ENCODE assay signal across 11 cellular contexts in genomic region chr7:105664816-105665525, GRCh38.
A peak's percentile ranks its signal among the peaks of the same experiment; 100 is the strongest.
DNase-seq lines count a peak whose midpoint lies in the region; ATAC-seq, FAIRE-seq and TF ChIP-seq lines count a peak whose summit lies in the region.
"Had no signal": no experiment of that assay in that cellular context is flagged by ENCODE, and none has a peak within 500 bp of the region (broad histone marks: within the 10 kb centered on the region; RNA-seq: fewer than 3 reads in every experiment).

No MANE protein-coding gene starts in this region.

- H2BK120ac ChIP-seq in trophoblast cell (ENCODE audit: insufficient read depth, low read length, poor library complexity): no peak overlapping the region

- no peak overlapping the region for H3K9ac ChIP-seq in HCT116 (ENCODE audit: low read length)
- no peak overlapping the region for H3K9ac ChIP-seq in trophoblast cell (ENCODE audit: low read length)

- intact Hi-C loops in HCT116 (cut with micrococcal nuclease): no loop called here

- H3K79me1 ChIP-seq in trophoblast cell (ENCODE audit: low read length): no peaks in the 10 kb centered on the region

- CTCF ChIA-PET in A549 (lab: Yijun Ruan, JAX) (interaction anchor here (1.8 to 4.7 kb wide), 3 partner anchors 8 to 378 kb away, joined by 5 to 31 read pairs (median 13); no protein-coding TSS in a partner anchor), HCT116 (lab: Charles Lee) (interaction anchor here (1.6 kb wide), 1 partner anchor 8 kb away, joined by 3 read pairs; no protein-coding TSS in a partner anchor)

- RAD21 ChIA-PET in HCT116 (lab: Charles Lee; ENCODE audit: low non-redundant PET in 1 of 2, low total read pairs in 2 of 2, uncharacterized antibody in 2 of 2, unreplicated experiment in 2 of 2): interaction anchor here in 1 of 2 experiments (0.5 kb wide), 1 partner anchor 83 kb away, joined by 3 read pairs; no protein-coding TSS in a partner anchor

- H3K27ac ChIP-seq in A549 (no peak overlapping the region), HCT116 (ENCODE audit: low read depth, low read length) (no peak overlapping the region), trophoblast cell (ENCODE audit: low read depth, low read length) (no peak overlapping the region)
- H3K27ac ChIP-seq: heart left ventricle had no signal

- H3K36me3 ChIP-seq in HCT116 (ENCODE audit: control insufficient read depth in 1 of 2, insufficient read depth in 2 of 2, low read length in 2 of 2) (no peaks in the 10 kb centered on the region; a peak in 1 of 4 replicates), trophoblast cell (ENCODE audit: control insufficient read depth in 1 of 2, insufficient read depth in 2 of 2, low read length in 2 of 2) (no peaks in the 10 kb centered on the region)

- H3K18ac ChIP-seq in trophoblast cell (ENCODE audit: low read length): no peak overlapping the region

- H3K79me2 ChIP-seq in HCT116 (ENCODE audit: insufficient read depth, low read length) (no peaks in the 10 kb centered on the region), trophoblast cell (ENCODE audit: control insufficient read depth, insufficient read depth, low read length, poor library complexity) (no peaks in the 10 kb centered on the region)

- H4K8ac ChIP-seq in trophoblast cell (ENCODE audit: low read depth, low read length): no peak overlapping the region

- FAIRE-seq in A549 (lab: Jason Lieb, UNC): no peak

- H3K9me3 ChIP-seq in A549 (no peaks in the 10 kb centered on the region), HCT116 (ENCODE audit: control insufficient read depth in 1 of 2, insufficient read depth in 1 of 2, low read depth in 1 of 2, low read length in 2 of 2) (no peaks in the 10 kb centered on the region), trophoblast cell (ENCODE audit: insufficient read depth, low read depth, low read length) (peaks cover 1% of the 10 kb centered on the region)
- H3K9me3 ChIP-seq: heart left ventricle had no signal

- H4K20me1 ChIP-seq in HCT116 (ENCODE audit: insufficient read depth): no peaks in the 10 kb centered on the region

- BruUV-seq in HCT116 (replicated peaks; lab: Mats Ljungman, UMichigan): no TSS peak

- no peak overlapping the region for H3K23ac ChIP-seq in trophoblast cell (ENCODE audit: low read length)

- no peak overlapping the region for H3K14ac ChIP-seq in trophoblast cell (ENCODE audit: low read length)

- H2BK5ac ChIP-seq in trophoblast cell (ENCODE audit: low read depth, low read length, poor library complexity): no peak overlapping the region

- H3K27me3 ChIP-seq in HCT116 (ENCODE audit: insufficient read depth, low read length): no peaks in the 10 kb centered on the region
- H3K27me3 ChIP-seq in trophoblast cell (ENCODE audit: insufficient read depth, low read length): no peaks in the 10 kb centered on the region
- H3K27me3 ChIP-seq: heart left ventricle had no signal

- DNase-seq in A549 (ENCODE audit: low read depth in 1 of 2, low spot score in 1 of 2) (peak; percentile 55 to 62), HCT116 (ENCODE audit: low read depth, low spot score) (peak; percentile 79), NCI-H2227 treated with DMSO at 0.1 percent for 48 hours (lab: John Stamatoyannopoulos, UW) (peak; percentile 65), choroid plexus epithelial cell (ENCODE audit: low read depth) (peak; percentile 81), trophoblast cell (no peak)
- DNase-seq in activated naive CD4-positive, alpha-beta T cell treated with Interleukin-2 at 50 U/mL for 16 hours: no peak
- DNase-seq in stimulated activated naive CD4-positive, alpha-beta T cell (lab: John Stamatoyannopoulos, UW): no peak
- DNase-seq: activated naive CD8-positive, alpha-beta T cell treated with anti-CD3 and anti-CD28 coated beads, Interleukin-2, amount 10 ng/mL, durations not matched to agents 7 days and 5 days; heart left ventricle had no signal

- no peak for TF ChIP-seq EP300 in A549 (IDR thresholded peaks at IDR 0.05)

- H3K4me3 ChIP-seq in A549 (no peak overlapping the region), HCT116 (replicated peaks in 1 of 2; ENCODE audit: low read depth in 1 of 2, low read length in 2 of 2) (no peak overlapping the region), choroid plexus epithelial cell (ENCODE audit: low read depth, low read length) (no peak overlapping the region), trophoblast cell (ENCODE audit: low read depth, low read length) (no peak overlapping the region)
- H3K4me3 ChIP-seq: heart left ventricle had no signal

- no peak overlapping the region for H2BK12ac ChIP-seq in trophoblast cell (ENCODE audit: low read length)

- H4K91ac ChIP-seq in trophoblast cell (ENCODE audit: low read depth, low read length): no peak overlapping the region

- TF ChIP-seq RAD21 in A549 (conservative IDR thresholded peaks at IDR 0.05 in 1 of 2, IDR thresholded peaks at IDR 0.05 in 1 of 2): no peak
- TF ChIP-seq RAD21 in HCT116 (IDR thresholded peaks at IDR 0.05; ENCODE audit: low read depth): no peak

- POLR2A ChIA-PET in A549 (lab: Yijun Ruan, JAX) (interaction anchor here (0.6 kb wide), 1 partner anchor 207 kb away, joined by 3 read pairs; no protein-coding TSS in a partner anchor), HCT116 (lab: Charles Lee) (no interaction called here)

- WGBS in A549 (ENCODE audit: missing lambda C conversion rate): 54% methylated on average over 8 of the region's 8 CpGs
- WGBS in trophoblast cell (ENCODE audit: extremely low coverage, insufficient coverage, insufficient read length): no CpG with 5 or more reads among the region's 8 CpGs

- H2AK5ac ChIP-seq in trophoblast cell (ENCODE audit: low read length): no peak overlapping the region

- H3K4me1 ChIP-seq in A549 (peaks cover 9% of the 10 kb centered on the region), HCT116 (ENCODE audit: control insufficient read depth in 1 of 2, insufficient read depth in 2 of 2, low read length in 2 of 2) (peaks cover 12 to 17% of the 10 kb centered on the region in 2 experiments), trophoblast cell (ENCODE audit: control insufficient read depth in 1 of 2, insufficient read depth in 2 of 2, low read length in 2 of 2) (peaks cover 8 to 10% of the 10 kb centered on the region in 2 experiments)
- H3K4me1 ChIP-seq: heart left ventricle had no signal

- H2AFZ ChIP-seq in HCT116 (ENCODE audit: low read depth, low read length, poor library complexity, severe bottlenecking): no peak overlapping the region
- no peak overlapping the region for H2AFZ ChIP-seq in trophoblast cell (ENCODE audit: insufficient read depth, low read length, poor library complexity)

- no peak overlapping the region for H4K12ac ChIP-seq in trophoblast cell (ENCODE audit: low read depth, low read length)

- TF ChIP-seq CTCF in A549 (IDR thresholded peaks at IDR 0.05) (no peak), HCT116 (IDR thresholded peaks at IDR 0.05 in 2 of 3, conservative IDR thresholded peaks at IDR 0.05 in 1 of 3; ENCODE audit: borderline replicate concordance in 1 of 3, insufficient read depth in 1 of 3, low read depth in 2 of 3, low read length in 2 of 3) (no peak), choroid plexus epithelial cell (conservative IDR thresholded peaks at IDR 0.05; ENCODE audit: low read depth, low read length) (no peak)

- no peak for TF ChIP-seq POLR2A in A549 (IDR thresholded peaks at IDR 0.05; ENCODE audit: low read length)
- TF ChIP-seq POLR2A in HCT116 (IDR thresholded peaks at IDR 0.05; ENCODE audit: borderline replicate concordance, extremely low read depth, insufficient read depth, insufficient read length): no peak

- H3K4me2 ChIP-seq in A549 (0 out of 3 replicates have a peak overlapping the region, but pooled peaks have one; percentile 30), HCT116 (ENCODE audit: low read length) (peak overlapping the region; percentile 42), trophoblast cell (ENCODE audit: low read length) (no peak overlapping the region)

- ATAC-seq in A549 (peak; percentile 76 to 81), HCT116 (peak; percentile 89), HG03342 (IDR thresholded peaks at IDR 0.05; ENCODE audit: unreplicated experiment) (no peak)
- ATAC-seq: heart left ventricle, sciatic nerve had no signal

- no peaks in the 10 kb centered on the region for H3K9me2 ChIP-seq in HCT116 (ENCODE audit: insufficient read depth)

- H3K4ac ChIP-seq in trophoblast cell (ENCODE audit: low read depth, low read length): no peak overlapping the region

TF ChIP-seq in A549, 52 proteins besides CTCF, POLR2A, EP300 and RAD21:
- TF ChIP-seq FOSL2 (IDR thresholded peaks at IDR 0.05): no peak
- peak; percentile 45; the same call in 1 of the 2 replicates for TF ChIP-seq FOSL2 (CRISPR knock-in tag; IDR thresholded peaks at IDR 0.05)
- no peak for TF ChIP-seq CBX8 (IDR thresholded peaks at IDR 0.05)
TF ChIP-seq in A549: peak in this region for 1.

TF ChIP-seq in HCT116, 20 proteins besides CTCF, POLR2A, EP300 and RAD21 (continues in another document):
- no peak for TF ChIP-seq SIN3A (IDR thresholded peaks at IDR 0.05; ENCODE audit: low read depth)
- peak; percentile 77 for TF ChIP-seq FOSL1 (IDR thresholded peaks at IDR 0.05; ENCODE audit: low read depth)
- TF ChIP-seq ZNF274 (IDR thresholded peaks at IDR 0.05; ENCODE audit: low read depth, low read length): no peak
- no peak for TF ChIP-seq EZH2 (IDR thresholded peaks at IDR 0.05)
- no peak for TF ChIP-seq ATF3 (IDR thresholded peaks at IDR 0.05)
- peak; percentile 71 for TF ChIP-seq CBX3 (IDR thresholded peaks at IDR 0.05; ENCODE audit: low read depth)
- TF ChIP-seq YY1 (IDR thresholded peaks at IDR 0.05; ENCODE audit: extremely low read depth, insufficient replicate concordance, low read depth, low read length): peak; percentile 59
- TF ChIP-seq TCF7L2 (IDR thresholded peaks at IDR 0.05; ENCODE audit: borderline replicate concordance, extremely low read depth, insufficient read depth, insufficient read length): peak; percentile 83
- TF ChIP-seq ELF1 (IDR thresholded peaks at IDR 0.05; ENCODE audit: borderline replicate concordance, low read depth): no peak
- peak; percentile 35; the same call in 1 of the 2 replicates for TF ChIP-seq SP1 (IDR thresholded peaks at IDR 0.05; ENCODE audit: low read depth)
- peak; percentile 72 for TF ChIP-seq JUND (IDR thresholded peaks at IDR 0.05)
- TF ChIP-seq POLR2AphosphoS5 (IDR thresholded peaks at IDR 0.05; ENCODE audit: low read depth, low read length): peak; percentile 67
- no peak for TF ChIP-seq MAX (IDR thresholded peaks at IDR 0.05)

Comparison
In these comparisons a context has a peak if more than half of its experiments do, and no peak if none do; other contexts are left out.
1. DNase-seq: peak in A549 (2 of 2), HCT116 (single experiment), NCI-H2227 treated with DMSO at 0.1 percent for 48 hours (single experiment) and choroid plexus epithelial cell (single experiment); none in activated naive CD4-positive, alpha-beta T cell treated with Interleukin-2 at 50 U/mL for 16 hours (single experiment), stimulated activated naive CD4-positive, alpha-beta T cell (0 of 6) and trophoblast cell (0 of 2).